Comparison of ENCODE assay signal across 18 cellular contexts in the genomic region with DNA sequence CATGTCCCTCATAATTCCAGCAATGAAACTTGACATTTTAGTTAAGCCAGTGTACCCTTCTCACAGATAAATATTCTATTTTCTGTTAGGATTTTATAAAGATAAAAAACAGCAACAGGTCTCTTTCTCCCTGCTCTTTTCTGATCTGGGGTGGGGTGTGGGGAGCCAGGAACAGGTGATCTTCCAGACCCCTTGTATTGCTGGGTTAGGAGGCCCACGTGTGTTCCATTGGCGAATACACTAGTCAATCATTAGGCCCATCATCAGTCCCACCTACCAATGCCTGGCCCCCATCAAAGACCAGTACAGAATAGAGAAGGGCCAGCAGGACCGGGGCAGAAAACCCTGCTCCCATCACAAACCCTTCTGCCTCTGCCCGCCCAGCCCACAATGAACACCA. TPM values are rescaled to one million over a fixed set of nuclear protein-coding genes. Genes with fewer than 3 reads are reported as not detected.
DNase-seq lines count a peak whose midpoint lies in the region; ATAC-seq, FAIRE-seq and TF ChIP-seq lines count a peak whose summit lies in the region.
"Had no signal": no experiment of that assay in that cellular context is flagged by ENCODE, and none has a peak within 500 bp of the region (broad histone marks: within the 10 kb centered on the region; RNA-seq: fewer than 3 reads in every experiment).

No MANE protein-coding gene starts in this region.

- POLR2A ChIA-PET in H1 (lab: Charles Lee; ENCODE audit: partially characterized antibody): interaction anchor here (1.2 to 6.7 kb wide), 4 partner anchors 10 to 40 kb away, joined by 3 to 85 read pairs (median 4); a partner anchor contains a TSS

- ATAC-seq in pancreas (no peak), GM19351 (IDR thresholded peaks at IDR 0.05; ENCODE audit: unreplicated experiment) (no peak), upper lobe of right lung (no peak)
- ATAC-seq: stimulated activated naive B cell treated with anti-CD40 and anti-IgM and Interleukin-4, amounts not matched to agents 10 μg/mL and 1 μg/mL and 100 μg/mL, for 72 hours had no signal

- H3K18ac ChIP-seq in H9 (ENCODE audit: insufficient read length, low read depth, low read length) (no peak overlapping the region), H1 (ENCODE audit: extremely low read depth, low read length) (no peak overlapping the region; the same call in 1 of the 2 replicates)

- H3K36me3 ChIP-seq in H1 (ENCODE audit: control insufficient read depth in 2 of 4, insufficient read depth in 4 of 4, low read length in 3 of 4): no peaks in the 10 kb centered on the region
- H3K36me3 ChIP-seq in pancreas: no peaks in the 10 kb centered on the region
- no peaks in the 10 kb centered on the region for H3K36me3 ChIP-seq in ascending aorta
- no peaks in the 10 kb centered on the region for H3K36me3 ChIP-seq in upper lobe of right lung

- H2AK5ac ChIP-seq in H9 (ENCODE audit: insufficient read length, low read length) (no peak overlapping the region), H1 (ENCODE audit: low read depth, low read length) (peak overlapping the region; percentile 53; the same call in 1 of the 2 replicates)

- no peak overlapping the region for H2BK20ac ChIP-seq in H9 (ENCODE audit: low read depth, low read length, poor library complexity, severe bottlenecking)
- H2BK20ac ChIP-seq in H1 (ENCODE audit: low read length): no peak overlapping the region

- H3K9ac ChIP-seq in H9 (ENCODE audit: extremely low read depth, insufficient read length, low read length) (no peak overlapping the region), H1 (replicated peaks in 1 of 4; ENCODE audit: extremely low read depth in 1 of 4, low read depth in 3 of 4, low read length in 3 of 4) (no peak overlapping the region)

- no peak for DNase-seq in H9
- DNase-seq in H1 (ENCODE audit: low read depth in 1 of 2, low spot score in 2 of 2): no peak
- DNase-seq in pancreas: no peak
- DNase-seq in ascending aorta (ENCODE audit: low spot score in 2 of 2): no peak
- DNase-seq in CD14-positive monocyte (ENCODE audit: low spot score): no peak
- no peak for DNase-seq in upper lobe of right lung
- DNase-seq: activated CD4-positive, CD25-positive, alpha-beta regulatory T cell treated with anti-CD3 and anti-CD28 coated beads, Interleukin-2, amount 50 U/mL, for 72 hours; activated gamma-delta T cell treated with Interleukin-2 at 50 U/mL for 16 hours; amygdala; NCI-H1694; NCI-H446; retina; SHP77 treated with DMSO at 0.1 percent for 48 hours; stimulated activated naive B cell treated with anti-CD40 and anti-IgM and Interleukin-4, amounts not matched to agents 10 μg/mL and 1 μg/mL and 100 μg/mL, for 72 hours had no signal

- H3K14ac ChIP-seq in H9 (ENCODE audit: insufficient read depth, low read length) (no peak overlapping the region), H1 (ENCODE audit: insufficient read length) (no peak overlapping the region)

- H4K91ac ChIP-seq in H9 (ENCODE audit: insufficient read length, low read depth, low read length) (no peak overlapping the region), H1 (replicated peaks; ENCODE audit: insufficient read length, low read length) (no peak overlapping the region)

- H3K79me2 ChIP-seq in H9 (ENCODE audit: insufficient read depth, low read length): no peaks in the 10 kb centered on the region
- H3K79me2 ChIP-seq in H1 (ENCODE audit: control insufficient read depth in 1 of 2, insufficient read depth in 2 of 2, low read length in 2 of 2): no peaks in the 10 kb centered on the region

- no peak overlapping the region for H4K8ac ChIP-seq in H9 (replicated peaks; ENCODE audit: insufficient read length, low read depth, low read length)
- H4K8ac ChIP-seq in H1 (ENCODE audit: extremely low read depth, insufficient read depth, low read length): no peak overlapping the region

- H3K56ac ChIP-seq in H9 (ENCODE audit: insufficient read length, low read depth, low read length): no peak overlapping the region
- H3K56ac ChIP-seq in H1 (replicated peaks; ENCODE audit: insufficient read length, low read depth, low read length): no peak overlapping the region

- H3K4me3 ChIP-seq in H1 (ENCODE audit: extremely low read depth in 1 of 4, insufficient read depth in 2 of 4, low read depth in 3 of 4, low read length in 4 of 4) (no peak overlapping the region), pancreas (no peak overlapping the region), ascending aorta (no peak overlapping the region), upper lobe of right lung (no peak overlapping the region)

- no peak overlapping the region for H2AFZ ChIP-seq in H9 (ENCODE audit: low read length)
- H2AFZ ChIP-seq in H1 (ENCODE audit: low read length): no peak overlapping the region

- H3K36me3 Mint-ChIP-seq in H9 (ENCODE audit: insufficient read depth in 1 of 3, low read depth in 3 of 3): no peaks in the 10 kb centered on the region; a peak in 1 of 7 replicates
- H3K36me3 Mint-ChIP-seq in CD14-positive monocyte: no peaks in the 10 kb centered on the region
- H3K36me3 Mint-ChIP-seq: stimulated activated naive B cell treated with anti-CD40 and anti-IgM and Interleukin-4, amounts not matched to agents 10 μg/mL and 1 μg/mL and 100 μg/mL, for 72 hours had no signal

- no peak overlapping the region for H2BK15ac ChIP-seq in H9 (ENCODE audit: low read depth, low read length)
- no peak overlapping the region for H2BK15ac ChIP-seq in H1 (ENCODE audit: low read length)

- H3K4me3 Mint-ChIP-seq in H9 (no peak overlapping the region), CD14-positive monocyte (no peak overlapping the region)
- H3K4me3 Mint-ChIP-seq: stimulated activated naive B cell treated with anti-CD40 and anti-IgM and Interleukin-4, amounts not matched to agents 10 μg/mL and 1 μg/mL and 100 μg/mL, for 72 hours had no signal

- TF ChIP-seq CTCF in 22Rv1 (IDR thresholded peaks at IDR 0.05): no peak
- no peak for TF ChIP-seq CTCF in H9 (conservative IDR thresholded peaks at IDR 0.05)
- no peak for TF ChIP-seq CTCF in H1 (IDR thresholded peaks at IDR 0.05; ENCODE audit: control extremely low read depth in 1 of 3, insufficient read depth in 1 of 3, low read depth in 1 of 3, low read length in 3 of 3)
- no peak for TF ChIP-seq CTCF in pancreas (IDR thresholded peaks at IDR 0.05)
- no peak for TF ChIP-seq CTCF in ascending aorta (IDR thresholded peaks at IDR 0.05)
- TF ChIP-seq CTCF in CD14-positive monocyte (IDR thresholded peaks at IDR 0.05): no peak
- TF ChIP-seq CTCF in upper lobe of right lung (IDR thresholded peaks at IDR 0.05): no peak

- CTCF ChIA-PET in H1 (lab: Charles Lee; ENCODE audit: partially characterized antibody): interaction anchor here (1.3 to 3.6 kb wide), 10 partner anchors 10 to 54 kb away, joined by 4 to 16 read pairs (median 6); no protein-coding TSS in a partner anchor

- H3T11ph ChIP-seq in H9 (ENCODE audit: low read length): no peak overlapping the region

- TF ChIP-seq RAD21 in H1 (IDR thresholded peaks at IDR 0.05 in 1 of 2, conservative IDR thresholded peaks at IDR 0.05 in 1 of 2; ENCODE audit: low read depth in 2 of 2, low read length in 2 of 2): no peak

- no peaks in the 10 kb centered on the region for H3K79me1 ChIP-seq in H9 (ENCODE audit: insufficient read depth, low read depth, low read length, poor library complexity, severe bottlenecking)
- no peaks in the 10 kb centered on the region for H3K79me1 ChIP-seq in H1 (ENCODE audit: low read depth, low read length)

- H2BK12ac ChIP-seq in H9 (ENCODE audit: insufficient read length, low read depth, low read length) (no peak overlapping the region), H1 (ENCODE audit: low read depth, low read length) (no peak overlapping the region)

- H2BK5ac ChIP-seq in H9 (ENCODE audit: insufficient read length, low read length): no peak overlapping the region
- H2BK5ac ChIP-seq in H1 (ENCODE audit: low read depth, low read length): no peak overlapping the region

- H3K4me1 Mint-ChIP-seq in H9 (peaks cover 57 to 66% of the 10 kb centered on the region in 2 experiments), CD14-positive monocyte (peaks cover 56% of the 10 kb centered on the region)
- H3K4me1 Mint-ChIP-seq: stimulated activated naive B cell treated with anti-CD40 and anti-IgM and Interleukin-4, amounts not matched to agents 10 μg/mL and 1 μg/mL and 100 μg/mL, for 72 hours had no signal

- peaks cover 13% of the 10 kb centered on the region for H3K4me1 ChIP-seq in H9 (ENCODE audit: insufficient read depth, low read length)
- H3K4me1 ChIP-seq in H1 (replicated peaks in 1 of 4; ENCODE audit: control insufficient read depth in 3 of 4, insufficient read depth in 4 of 4, low read length in 3 of 4): peaks cover 7 to 42% (median 25%) of the 10 kb centered on the region in 4 experiments
- peaks cover 77 to 85% (median 84%) of the 10 kb centered on the region in 3 donors for H3K4me1 ChIP-seq in pancreas
- peaks cover 13 to 26% of the 10 kb centered on the region in 2 donors for H3K4me1 ChIP-seq in ascending aorta
- peaks cover 29% of the 10 kb centered on the region for H3K4me1 ChIP-seq in upper lobe of right lung

- intact Hi-C loops in pancreas (cut with DNase I) (no loop called here), ascending aorta (cut with DNase I) (no loop called here), CD14-positive monocyte (cut with micrococcal nuclease) (no loop called here), upper lobe of right lung (cut with DNase I) (no loop called here)

- H4K5ac ChIP-seq in H9 (ENCODE audit: insufficient read length, low read depth, low read length) (no peak overlapping the region), H1 (ENCODE audit: insufficient read length, low read depth, low read length) (no peak overlapping the region)

- H3K27ac ChIP-seq in 22Rv1 (peak overlapping the region; percentile 98), H9 (ENCODE audit: insufficient read length, low read depth, low read length) (no peak overlapping the region), H1 (ENCODE audit: low read depth, low read length) (no peak overlapping the region), pancreas (peak overlapping the region; percentile 90 to 97 (median 94)), ascending aorta (peak overlapping the region in 1 of 2 donors; percentile 99), upper lobe of right lung (no peak overlapping the region)

- no peak overlapping the region for H2BK120ac ChIP-seq in H9 (ENCODE audit: low read depth, low read length, poor library complexity, severe bottlenecking)
- no peak overlapping the region for H2BK120ac ChIP-seq in H1 (replicated peaks; ENCODE audit: low read depth, low read length)

- no peaks in the 10 kb centered on the region for H3K9me3 ChIP-seq in H9 (ENCODE audit: control insufficient read depth, low read depth, low read length)
- H3K9me3 ChIP-seq in H1 (ENCODE audit: insufficient read depth in 2 of 2, low read depth in 1 of 2, low read length in 1 of 2): no peaks in the 10 kb centered on the region
- H3K9me3 ChIP-seq in pancreas: no peaks in the 10 kb centered on the region
- no peaks in the 10 kb centered on the region for H3K9me3 ChIP-seq in ascending aorta
- no peaks in the 10 kb centered on the region for H3K9me3 ChIP-seq in upper lobe of right lung

- H3K23ac ChIP-seq in H9 (ENCODE audit: insufficient read length, low read depth, low read length): no peak overlapping the region
- no peak overlapping the region for H3K23ac ChIP-seq in H1 (ENCODE audit: insufficient read length)

- H3K27ac Mint-ChIP-seq in H9 (peak overlapping the region in 2 of 3 experiments; percentile 11 to 81; a peak in 2 of 7 replicates), CD14-positive monocyte (no peak overlapping the region)
- H3K27ac Mint-ChIP-seq: stimulated activated naive B cell treated with anti-CD40 and anti-IgM and Interleukin-4, amounts not matched to agents 10 μg/mL and 1 μg/mL and 100 μg/mL, for 72 hours had no signal

- H3K4me2 ChIP-seq in H9 (ENCODE audit: insufficient read depth, insufficient read length, low read length) (no peak overlapping the region), H1 (ENCODE audit: insufficient read depth in 1 of 2, low read depth in 2 of 2, low read length in 2 of 2) (no peak overlapping the region)

- no peak overlapping the region for H3K4ac ChIP-seq in H9 (ENCODE audit: low read depth, low read length)
- H3K4ac ChIP-seq in H1 (replicated peaks; ENCODE audit: insufficient read length, low read depth, low read length): no peak overlapping the region

- FAIRE-seq in H1 (lab: Jason Lieb, UNC): no peak
- no peak for FAIRE-seq in pancreas (lab: Jason Lieb, UNC)
- FAIRE-seq: keratinocyte, urothelium cell line had no signal

- no peak for TF ChIP-seq POLR2A in H1 (IDR thresholded peaks at IDR 0.05; ENCODE audit: control extremely low read depth in 1 of 2, low read depth in 2 of 2, low read length in 2 of 2)

- H3K27me3 ChIP-seq in H9 (ENCODE audit: insufficient read depth, low read length) (no peaks in the 10 kb centered on the region), H1 (replicated peaks in 1 of 4; ENCODE audit: control insufficient read depth in 3 of 4, extremely low read depth in 1 of 4, insufficient read depth in 3 of 4, low read length in 3 of 4) (no peaks in the 10 kb centered on the region), pancreas (no peaks in the 10 kb centered on the region), ascending aorta (no peaks in the 10 kb centered on the region), upper lobe of right lung (no peaks in the 10 kb centered on the region)

- H3K27me3 Mint-ChIP-seq in H9 (ENCODE audit: low read depth) (no peaks in the 10 kb centered on the region; the same call in 1 of the 2 replicates), CD14-positive monocyte (ENCODE audit: low read depth in 3 of 3) (peaks cover 0 to 5% (median 3%) of the 10 kb centered on the region in 3 donors)

- H4K20me1 ChIP-seq in H9 (ENCODE audit: control insufficient read depth, insufficient read depth, insufficient read length): no peaks in the 10 kb centered on the region
- H4K20me1 ChIP-seq in H1 (replicated peaks in 1 of 2; ENCODE audit: control insufficient read depth in 1 of 2, insufficient read depth in 2 of 2, low read length in 2 of 2): no peaks in the 10 kb centered on the region

- no CpG with 5 or more reads among the region's 4 CpGs for WGBS in H9 (ENCODE audit: extremely low coverage, insufficient read length, low lambda C conversion rate)
- WGBS in H1 (ENCODE audit: extremely low coverage in 1 of 2, insufficient coverage in 1 of 2, insufficient read length in 1 of 2, insufficient replicate concordance in 2 of 2, low coverage in 1 of 2, low lambda C conversion rate in 2 of 2, missing lambda C conversion rate in 1 of 2), 2 experiments: 93% methylated on average over 4 of the region's 4 CpGs; no CpG with 5 or more reads in 1 of the 2 experiments
- WGBS in pancreas, 2 donors: 62 to 64% methylated on average over 4 of the region's 4 CpGs

- H3K9me3 Mint-ChIP-seq in H9: no peaks in the 10 kb centered on the region; a peak in 1 of 5 replicates
- peaks cover 0 to 3% (median 0%) of the 10 kb centered on the region in 7 donors for H3K9me3 Mint-ChIP-seq in CD14-positive monocyte
- H3K9me3 Mint-ChIP-seq: stimulated activated naive B cell treated with anti-CD40 and anti-IgM and Interleukin-4, amounts not matched to agents 10 μg/mL and 1 μg/mL and 100 μg/mL, for 72 hours had no signal

- H3K23me2 ChIP-seq in H9 (ENCODE audit: insufficient read length, low read depth, low read length, poor library complexity, severe bottlenecking) (no peaks in the 10 kb centered on the region), H1 (ENCODE audit: low read depth, low read length) (no peaks in the 10 kb centered on the region)

- no peak for TF ChIP-seq EP300 in H1 (IDR thresholded peaks at IDR 0.05; ENCODE audit: borderline replicate concordance in 1 of 2, low read depth in 2 of 2, low read length in 2 of 2)

RNA-seq across cellular contexts. Expression of a gene that starts 40.3 kb away (rescaled TPM):
- total RNA-seq in H9 (2021) (31.2 and 31.6 TPM in 2 replicates), pancreas (100 to 1,000 TPM in 3 of 6 donors, 10 to 100 TPM in 3; 65.9 to 157 (median 99.0) TPM), ascending aorta (41.7 TPM), upper lobe of right lung (70.1 TPM)
- 20.8 and 26.7 TPM in 2 replicates for total RNA-seq in H1 (2021; fragmentation: NEBNext Ultra II Directional; extraction: Animal tissue kit (Norgen Biotek cat#: 25700))
- polyA plus RNA-seq in H1 (2011; rRNA removed) (9.7 and 14.4 TPM in 2 replicates), pancreas (10 to 100 TPM; 33.1 to 45.8 TPM), CD14-positive monocyte (10 to 100 TPM; 18.5 to 41.0 TPM)
- polyA plus RNA-seq in H1 (2011; cell fraction: cytosol; rRNA removed): 12.0 TPM
- polyA plus RNA-seq in H1 (2011; cell fraction: nucleus; rRNA removed): 17.7 TPM
- 24.8 to 32.2 TPM (median 27.7 TPM) in 4 replicates for polyA plus RNA-seq in H1 (2012, experiment 1 of 2)
- 5.9 TPM for polyA plus RNA-seq in H1 (2012, experiment 2 of 2)
- polyA plus RNA-seq in H1 (2013, experiment 1 of 2): 21.6 TPM
- polyA plus RNA-seq in H1 (2013, experiment 2 of 2): 22.3 TPM
- 22.6 and 27.7 TPM in 2 replicates for polyA minus RNA-seq in H1 (2011; rRNA and poly(A)+ RNA removed)
- polyA minus RNA-seq in H1 (2011; cell fraction: cytosol; rRNA and poly(A)+ RNA removed): 22.5 TPM
- 52.2 TPM for polyA minus RNA-seq in H1 (2011; cell fraction: nucleus; rRNA and poly(A)+ RNA removed)

Comparison
In these comparisons a context has a peak if more than half of its experiments do, and no peak if none do; other contexts are left out.
1. H3K27ac ChIP-seq: peak in 22Rv1 (single experiment) and pancreas (4 of 4); none in H9 (single experiment), H1 (single experiment) and upper lobe of right lung (single experiment).
2. H3K27ac Mint-ChIP-seq: peak in H9 (2 of 3); none in CD14-positive monocyte (0 of 7).